Comparison of ENCODE assay signal across 8 cellular contexts in the genomic region with DNA sequence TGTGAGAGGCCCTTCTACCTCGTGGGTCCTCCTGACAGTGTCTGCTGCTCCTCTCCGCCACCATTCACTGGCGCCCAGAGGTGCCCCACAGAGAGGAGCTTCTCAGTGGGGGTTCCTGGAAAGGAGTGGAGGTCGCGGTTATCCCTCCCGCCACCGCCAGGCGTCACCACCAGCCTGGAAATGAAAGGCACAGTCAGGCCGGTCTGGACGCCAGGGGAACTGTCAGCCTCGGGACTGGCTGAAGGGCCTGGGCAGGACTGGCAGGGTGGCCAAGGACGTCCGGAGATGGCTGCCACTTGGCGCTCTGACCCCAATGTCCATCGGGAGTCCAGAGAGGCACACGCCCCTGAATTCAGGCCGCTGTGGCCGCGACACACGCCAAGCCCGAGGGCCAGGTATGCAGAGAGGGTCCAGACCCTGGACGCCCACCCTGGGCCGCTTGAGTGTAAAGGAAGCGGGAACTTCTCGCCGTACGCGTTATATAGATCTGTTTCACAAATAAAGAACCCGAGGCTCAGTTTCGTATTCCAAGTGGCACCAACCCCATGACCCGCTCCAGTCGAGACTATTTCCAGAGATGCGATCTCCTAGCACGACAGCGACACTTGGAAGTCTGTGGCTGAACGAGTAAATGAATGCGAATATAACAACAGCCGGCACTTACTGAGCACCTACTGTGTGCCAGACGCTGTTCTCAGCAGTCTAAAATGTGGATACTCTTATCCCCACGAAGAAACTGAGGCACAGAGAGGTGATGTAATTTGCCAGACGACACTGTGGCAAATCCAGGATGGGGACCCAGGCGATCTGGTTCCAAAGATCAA. TPM values are rescaled to one million over a fixed set of nuclear protein-coding genes. Genes with fewer than 3 reads are reported as not detected.
DNase-seq lines count a peak whose midpoint lies in the region; ATAC-seq, FAIRE-seq and TF ChIP-seq lines count a peak whose summit lies in the region.

No MANE protein-coding gene starts in this region.

- POLR2A ChIA-PET in A673 (lab: Charles Lee; ENCODE audit: low non-redundant PET) = no interaction called here

- FAIRE-seq in urothelium cell line (lab: Jason Lieb, UNC) = peak; percentile 68

- BruUV-seq in A673 (replicated peaks; lab: Mats Ljungman, UMichigan) = no TSS peak

- H3K27me3 ChIP-seq in A673 (replicated peaks; ENCODE audit: insufficient read depth, low read depth, low read length, poor library complexity) (no peaks in the 10 kb centered on the region), right cardiac atrium (ENCODE audit: control insufficient read depth, insufficient read depth) (no peaks in the 10 kb centered on the region)

- DNase-seq in A673 (ENCODE audit: low spot score) (peak; percentile 82), NAMALWA (ENCODE audit: low spot score) (peak; percentile 86), T-helper 2 cell (peak; percentile 60 to 78 (median 68)), amygdala (lab: John Stamatoyannopoulos, UW) (peak; percentile 34 to 89 (median 70)), right cardiac atrium (peak; percentile 91 to 96 (median 96)), putamen (ENCODE audit: low spot score) (peak; percentile 75), urothelium cell line (ENCODE audit: low spot score) (peak; percentile 82)

- no peaks in the 10 kb centered on the region for H3K36me3 ChIP-seq in A673 (ENCODE audit: insufficient read depth, low read length, poor library complexity, severe bottlenecking)

- WGBS in right cardiac atrium = 14% methylated on average over 42 of the region's 42 CpGs

- CTCF ChIA-PET in A673 (lab: Charles Lee) = interaction anchor here (0.6 to 1.3 kb wide), 18 partner anchors 11 to 430 kb away, joined by 3 to 15 read pairs (median 3); a partner anchor contains a TSS

- intact Hi-C loops in A673 (cut with micrococcal nuclease; ENCODE audit: unreplicated experiment) (loop anchor here (1.0 kb wide), 3 partner anchors 127 to 430 kb away; no protein-coding TSS in a partner anchor), right cardiac atrium (cut with DNase I) (loop anchor here in 3 of 4 donors (2.0 to 10.0 kb wide), 5 partner anchors 127 to 429 kb away; a partner anchor contains a TSS)

- H3K4me1 ChIP-seq in A673 (ENCODE audit: insufficient read depth, low read length, poor library complexity, severe bottlenecking) (peaks cover 3% of the 10 kb centered on the region), right cardiac atrium (ENCODE audit: control insufficient read depth, insufficient read depth, low read length) (peaks cover 8% of the 10 kb centered on the region)

- peak; percentile 91 for TF ChIP-seq CTCF in A673 (conservative IDR thresholded peaks at IDR 0.05; ENCODE audit: low read depth, low read length)

- ATAC-seq in GM18511 (IDR thresholded peaks at IDR 0.05; ENCODE audit: unreplicated experiment) (peak; percentile 52), right cardiac atrium (peak; percentile 76 to 82)

- H3K9me3 ChIP-seq in A673 (ENCODE audit: low read depth, low read length, poor library complexity, severe bottlenecking) (no peaks in the 10 kb centered on the region), right cardiac atrium (ENCODE audit: control insufficient read depth, low read length) (no peaks in the 10 kb centered on the region)

- H3K27ac ChIP-seq in A673 (ENCODE audit: low read depth, low read length, poor library complexity, severe bottlenecking) (no peak overlapping the region), right cardiac atrium (ENCODE audit: low read length) (peak overlapping the region; percentile 31)

- H3K4me3 ChIP-seq in A673 (ENCODE audit: low read depth, low read length, poor library complexity, severe bottlenecking) (peak overlapping the region; percentile 51), right cardiac atrium (ENCODE audit: low read length) (peak overlapping the region; percentile 15)

RNA-seq across cellular contexts. Expression of a gene that starts 7.6 kb away (rescaled TPM):
- total RNA-seq in A673 (2021) = 0.21 and 0.46 TPM in 2 replicates
- 1 to 10 TPM; 3.8 to 6.5 (median 4.9) TPM for total RNA-seq in right cardiac atrium
- polyA plus RNA-seq in right cardiac atrium = 5.9 TPM
